Comparison of ENCODE assay signal across 28 cellular contexts in genomic region chr7:57210871-57211270, GRCh38.
"Had no signal": no experiment of that assay in that cellular context is flagged by ENCODE, and none has a peak within 500 bp of the region (broad histone marks: within the 10 kb centered on the region; RNA-seq: fewer than 3 reads in every experiment).

No MANE protein-coding gene starts in this region.

- H3K4me3 Mint-ChIP-seq: naive thymus-derived CD8-positive, alpha-beta T cell; nephron; neural progenitor cell; stimulated activated effector memory CD8-positive, alpha-beta T cell treated with anti-CD3 and anti-CD28 coated beads, Interleukin-12 subunit alpha, Interleukin-12 subunit beta, amount 100 ng/mL, for 72 hours; stimulated activated naive B cell treated with anti-CD40 and anti-IgM and Interleukin-4, amounts not matched to agents 10 μg/mL and 1 μg/mL and 100 μg/mL, for 72 hours; stimulated activated naive CD8-positive, alpha-beta T cell treated with anti-CD3 and anti-CD28 coated beads, Interleukin-15, Interleukin-2, amounts not matched to agents 100 ng/mL and 50 ng/mL, for 24 hours; type B pancreatic cell had no signal

- H3K4me1 Mint-ChIP-seq: naive thymus-derived CD8-positive, alpha-beta T cell; nephron; neural progenitor cell; stimulated activated effector memory CD8-positive, alpha-beta T cell treated with anti-CD3 and anti-CD28 coated beads, Interleukin-12 subunit alpha, Interleukin-12 subunit beta, amount 100 ng/mL, for 72 hours; stimulated activated naive B cell treated with anti-CD40 and anti-IgM and Interleukin-4, amounts not matched to agents 10 μg/mL and 1 μg/mL and 100 μg/mL, for 72 hours had no signal

- H3K4me3 ChIP-seq: neural progenitor cell, pancreas, psoas muscle, right lobe of liver, skin epidermis, smooth muscle cell, suprapubic skin, testis, tibial artery, transverse colon, upper lobe of right lung, uterus had no signal

- H3K27me3 Mint-ChIP-seq: naive B cell; progenitor cell of endocrine pancreas; stimulated activated naive B cell treated with anti-CD40 and anti-IgM and Interleukin-4, amounts not matched to agents 10 μg/mL and 1 μg/mL and 100 μg/mL, for 72 hours; stimulated activated naive CD8-positive, alpha-beta T cell treated with anti-CD3 and anti-CD28 coated beads, Interleukin-15, Interleukin-2, amounts not matched to agents 100 ng/mL and 50 ng/mL, for 24 hours; type B pancreatic cell had no signal

- H3K4me1 ChIP-seq: neural progenitor cell, pancreas, psoas muscle, right lobe of liver, suprapubic skin, testis, tibial artery, transverse colon, upper lobe of right lung, uterus had no signal

- H3K36me3 Mint-ChIP-seq: neural progenitor cell; stimulated activated effector memory CD8-positive, alpha-beta T cell treated with anti-CD3 and anti-CD28 coated beads, Interleukin-12 subunit alpha, Interleukin-12 subunit beta, amount 100 ng/mL, for 72 hours; type B pancreatic cell had no signal

- H3K36me3 ChIP-seq: neural progenitor cell, pancreas, right lobe of liver, suprapubic skin, tibial artery, transverse colon, upper lobe of right lung, uterus had no signal

- H3K9me3 ChIP-seq: pancreas, psoas muscle, right lobe of liver, testis, transverse colon, upper lobe of right lung, uterus had no signal

- H3K27ac ChIP-seq: neural progenitor cell, pancreas, psoas muscle, right lobe of liver, skin epidermis, suprapubic skin, testis, tibial artery, transverse colon, upper lobe of right lung, uterus had no signal

- H3K27ac Mint-ChIP-seq: naive B cell; naive thymus-derived CD8-positive, alpha-beta T cell; nephron; neural progenitor cell; progenitor cell of endocrine pancreas; stimulated activated effector memory CD8-positive, alpha-beta T cell treated with anti-CD3 and anti-CD28 coated beads, Interleukin-12 subunit alpha, Interleukin-12 subunit beta, amount 100 ng/mL, for 72 hours; stimulated activated naive B cell treated with anti-CD40 and anti-IgM and Interleukin-4, amounts not matched to agents 10 μg/mL and 1 μg/mL and 100 μg/mL, for 72 hours; stimulated activated naive CD8-positive, alpha-beta T cell treated with anti-CD3 and anti-CD28 coated beads, Interleukin-15, Interleukin-2, amounts not matched to agents 100 ng/mL and 50 ng/mL, for 24 hours; type B pancreatic cell had no signal

- DNase-seq: naive B cell; naive thymus-derived CD8-positive, alpha-beta T cell; occipital lobe; psoas muscle; right cardiac atrium; stimulated activated CD4-positive, alpha-beta T cell treated with anti-CD3 and anti-CD28 coated beads, Interleukin-15, amount 100 ng/mL, for 24 hours; stimulated activated CD4-positive, alpha-beta T cell treated with anti-CD3 and anti-CD28 coated beads, Interleukin-2, amount 100 ng/mL, for 24 hours; stimulated activated CD4-positive, alpha-beta T cell treated with anti-CD3 and anti-CD28 coated beads, Interleukin-2, amount 100 ng/mL, for 48 hours; stimulated activated CD4-positive, alpha-beta T cell treated with anti-CD3 and anti-CD28 coated beads, Interleukin-4, amount 100 ng/mL, for 24 hours; stimulated activated naive B cell treated with anti-CD40 and anti-IgM and Interleukin-4, amounts not matched to agents 10 μg/mL and 1 μg/mL and 100 μg/mL, for 72 hours; stimulated activated naive CD4-positive, alpha-beta T cell treated with Interleukin-2 at 50 U/mL for 16 hours; substantia nigra; testis; transverse colon; uterus had no signal

- ATAC-seq: naive thymus-derived CD8-positive, alpha-beta T cell; pancreas; psoas muscle; right cardiac atrium; right lobe of liver; stimulated activated effector memory CD8-positive, alpha-beta T cell treated with anti-CD3 and anti-CD28 coated beads, Interleukin-12 subunit alpha, Interleukin-12 subunit beta, amount 100 ng/mL, for 72 hours; stimulated activated naive B cell treated with anti-CD40 and anti-IgM and Interleukin-4, amounts not matched to agents 10 μg/mL and 1 μg/mL and 100 μg/mL, for 72 hours had no signal

- H3K27me3 ChIP-seq: neural progenitor cell, pancreas, right lobe of liver, suprapubic skin, testis, tibial artery, transverse colon, upper lobe of right lung, uterus had no signal
